Comparison of ENCODE assay signal across 8 cellular contexts in genomic region chr20:52191436-52192295, GRCh38. TPM values are rescaled to one million over a fixed set of nuclear protein-coding genes. Genes with fewer than 3 reads are reported as not detected.
A peak's percentile ranks its signal among the peaks of the same experiment; 100 is the strongest.
DNase-seq lines count a peak whose midpoint lies in the region; ATAC-seq and TF ChIP-seq lines count a peak whose summit lies in the region.

TSS of gene ZFP64 (minus strand) at chr20:52191779. CDS start at chr20:52191636, 143 bp downstream.

- DNase-seq in Caki2 (ENCODE audit: low read depth) = peak; percentile 88
- DNase-seq in HS-27A (ENCODE audit: low read depth) = peak; percentile 66
- DNase-seq in activated T-cell treated with anti-CD3 and anti-CD28 coated beads for 4 hours = peak; percentile 49
- DNase-seq in epithelial cell of proximal tubule (ENCODE audit: low read depth) = no peak
- peak; percentile 78 for DNase-seq in stimulated activated CD8-positive, alpha-beta memory T cell treated with anti-CD3 and anti-CD28 coated beads, Interleukin-4, amount 100 ng/mL, for 48 hours

- TF ChIP-seq CTCF in OCI-LY1 (IDR thresholded peaks at IDR 0.05; ENCODE audit: low read length) (peak; percentile 76), epithelial cell of proximal tubule (conservative IDR thresholded peaks at IDR 0.05; ENCODE audit: low read depth, low read length) (peak; percentile 62)

- H3K4me1 ChIP-seq in OCI-LY1 (ENCODE audit: insufficient read depth, low read length, severe bottlenecking) (peaks cover 18% of the 10 kb centered on the region), mucosa of stomach (ENCODE audit: control insufficient read depth, insufficient read depth, low read length) (peaks cover 7% of the 10 kb centered on the region)

- H3K27me3 ChIP-seq in OCI-LY1 (ENCODE audit: insufficient read depth, low read length) (no peaks in the 10 kb centered on the region), mucosa of stomach (ENCODE audit: control insufficient read depth, insufficient read depth, low read length) (no peaks in the 10 kb centered on the region)

- H3K27ac ChIP-seq in OCI-LY1 (ENCODE audit: low read depth, low read length, poor library complexity, severe bottlenecking) = peak within 1 kb of the TSS; percentile 60

- H4K20me1 ChIP-seq in OCI-LY1 (ENCODE audit: insufficient read depth, low read length) = no peaks in the 10 kb centered on the region

- in situ Hi-C loops in Caki2 (cut with HindIII; ENCODE audit: low pct_unique_long_range_greater_than_20kb, low sequenced_read_pairs) = no loop called here

- H3K9ac ChIP-seq in OCI-LY1 (ENCODE audit: low read length) = peak within 1 kb of the TSS; percentile 90
- H3K9ac ChIP-seq in mucosa of stomach (ENCODE audit: low read length) = peak within 1 kb of the TSS; percentile 68

- peak within 1 kb of the TSS; percentile 99 for H2AFZ ChIP-seq in OCI-LY1 (ENCODE audit: low read length)

- H3K9me3 ChIP-seq in OCI-LY1 (ENCODE audit: low read length) (no peaks in the 10 kb centered on the region), mucosa of stomach (ENCODE audit: control insufficient read depth, low read length) (no peaks in the 10 kb centered on the region)

- peak; percentile 70 for ATAC-seq in GM19467 (IDR thresholded peaks at IDR 0.05; ENCODE audit: unreplicated experiment)

- H3K36me3 ChIP-seq in OCI-LY1 (ENCODE audit: insufficient read depth, low read length) (peaks cover 4% of the 10 kb centered on the region; the same call in 1 of the 2 replicates), mucosa of stomach (ENCODE audit: control insufficient read depth, insufficient read depth, low read length) (no peaks in the 10 kb centered on the region)

- H3K4me2 ChIP-seq in OCI-LY1 (ENCODE audit: low read length) = peak within 1 kb of the TSS; percentile 98

- no peaks in the 10 kb centered on the region for H3K9me2 ChIP-seq in OCI-LY1 (ENCODE audit: low read depth, low read length)

- H3K4me3 ChIP-seq in OCI-LY1 (ENCODE audit: low read depth, low read length, poor library complexity, severe bottlenecking) (peak within 1 kb of the TSS; percentile 91), epithelial cell of proximal tubule (ENCODE audit: low read depth, low read length) (peak within 1 kb of the TSS; percentile 70), mucosa of stomach (ENCODE audit: low read length) (peak within 1 kb of the TSS; percentile 48)

- 0 out of 2 replicates have a peak, but pooled peaks cover 4% of the 10 kb centered on the region for H3K79me2 ChIP-seq in OCI-LY1 (ENCODE audit: insufficient read depth, low read length)

- H3F3A ChIP-seq in OCI-LY1 (ENCODE audit: insufficient read depth, low read length) = no peaks in the 10 kb centered on the region

RNA-seq across cellular contexts. Expression of gene ZFP64, which starts in this region (rescaled TPM):
- total RNA-seq in Caki2 (2014; rRNA removed; shearing (Covaris generic); ENCODE audit: low replicate concordance) = 2.0 and 4.9 TPM in 2 replicates
- 54.3 and 66.4 TPM in 2 replicates for total RNA-seq in epithelial cell of proximal tubule
